Comparison of ENCODE assay signal across 39 cellular contexts in the genomic region with DNA sequence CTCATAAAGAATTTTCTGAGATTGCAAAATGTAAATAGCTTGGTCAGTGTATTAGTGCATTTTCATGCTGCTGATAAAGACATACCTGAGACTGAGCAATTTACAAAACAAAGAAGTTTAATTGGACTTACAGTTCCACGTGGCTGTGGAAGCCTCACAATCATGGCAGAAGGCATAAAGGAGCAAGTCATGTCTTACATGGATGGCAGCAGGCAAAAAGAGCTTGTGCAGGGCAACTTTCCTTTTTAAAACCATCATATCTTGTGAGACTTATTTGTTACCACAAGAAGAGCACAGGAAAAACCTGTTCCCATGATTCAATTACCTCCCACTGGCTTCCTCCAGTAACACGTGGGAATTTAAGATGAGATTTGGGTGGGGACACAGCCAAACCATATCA.
"Had no signal": no experiment of that assay in that cellular context is flagged by ENCODE, and none has a peak within 500 bp of the region (broad histone marks: within the 10 kb centered on the region; RNA-seq: fewer than 3 reads in every experiment).

No MANE protein-coding gene starts in this region.

- FAIRE-seq: astrocyte, bronchial epithelial cell had no signal

- H3K36me3 Mint-ChIP-seq: activated naive CD4-positive, alpha-beta T cell treated with anti-CD3 and anti-CD28 coated beads, Interleukin-2, amount 10 ng/mL, durations not matched to agents 7 days and 5 days; activated naive CD4-positive, alpha-beta T cell treated with anti-CD3 and anti-CD28 coated beads, Interleukin-2, amount 50 U/mL, for 24 hours; activated naive CD4-positive, alpha-beta T cell treated with anti-CD3 and anti-CD28 coated beads, Interleukin-2, amount 50 U/mL, for 72 hours; activated naive CD8-positive, alpha-beta T cell; activated naive CD8-positive, alpha-beta T cell treated with anti-CD3 and anti-CD28 coated beads for 36 hours; activated naive CD8-positive, alpha-beta T cell treated with anti-CD3 and anti-CD28 coated beads, Interleukin-2, amount 10 ng/mL, durations not matched to agents 7 days and 5 days; brain had no signal

- H3K4me3 Mint-ChIP-seq: activated naive CD4-positive, alpha-beta T cell treated with anti-CD3 and anti-CD28 coated beads for 36 hours; activated naive CD4-positive, alpha-beta T cell treated with anti-CD3 and anti-CD28 coated beads, Interleukin-2, amount 10 ng/mL, durations not matched to agents 7 days and 5 days; activated naive CD4-positive, alpha-beta T cell treated with anti-CD3 and anti-CD28 coated beads, Interleukin-2, amount 50 U/mL, for 24 hours; activated naive CD8-positive, alpha-beta T cell; activated naive CD8-positive, alpha-beta T cell treated with anti-CD3 and anti-CD28 coated beads for 36 hours; activated naive CD8-positive, alpha-beta T cell treated with anti-CD3 and anti-CD28 coated beads, Interleukin-2, amount 10 ng/mL, durations not matched to agents 7 days and 5 days; activated naive CD8-positive, alpha-beta T cell treated with anti-CD3 and anti-CD28 coated beads, Interleukin-2, amount 50 U/mL, for 24 hours; activated T-cell treated with anti-CD3 and anti-CD28 coated beads, Interleukin-2, amount 50 U/mL, for 24 hours; activated T-cell treated with anti-CD3 and anti-CD28 coated beads, Interleukin-2, amount 50 U/mL, for 4 hours; activated T-cell treated with anti-CD3 and anti-CD28 coated beads, Interleukin-2, amount 50 U/mL, for 72 hours; activated T-helper 1 cell treated with anti-CD3 and anti-CD28 coated beads, Interleukin-12 subunit alpha, Interleukin-12 subunit beta, Interleukin-2, Interleukin-4 antibody, amounts not matched to agents 30 ng/mL and 10 ng/mL and 1 ng/mL, durations not matched to agents 14 hours and 24 hours and 36 hours; activated T-helper 17 cell treated with anti-CD3 and anti-CD28 coated beads, Interleukin-2, amount 50 U/mL, for 72 hours; brain; central memory CD8-positive, alpha-beta T cell had no signal

- H3K27ac Mint-ChIP-seq: activated naive CD4-positive, alpha-beta T cell treated with anti-CD3 and anti-CD28 coated beads for 36 hours; activated naive CD4-positive, alpha-beta T cell treated with anti-CD3 and anti-CD28 coated beads, Interleukin-2, amount 10 ng/mL, durations not matched to agents 7 days and 5 days; activated naive CD4-positive, alpha-beta T cell treated with anti-CD3 and anti-CD28 coated beads, Interleukin-2, amount 50 U/mL, for 24 hours; activated naive CD4-positive, alpha-beta T cell treated with anti-CD3 and anti-CD28 coated beads, Interleukin-2, amount 50 U/mL, for 72 hours; activated naive CD8-positive, alpha-beta T cell; activated naive CD8-positive, alpha-beta T cell treated with anti-CD3 and anti-CD28 coated beads for 36 hours; activated naive CD8-positive, alpha-beta T cell treated with anti-CD3 and anti-CD28 coated beads, Interleukin-2, amount 10 ng/mL, durations not matched to agents 7 days and 5 days; activated naive CD8-positive, alpha-beta T cell treated with anti-CD3 and anti-CD28 coated beads, Interleukin-2, amount 50 U/mL, for 24 hours; activated T-cell treated with anti-CD3 and anti-CD28 coated beads, Interleukin-2, amount 50 U/mL, for 24 hours; activated T-cell treated with anti-CD3 and anti-CD28 coated beads, Interleukin-2, amount 50 U/mL, for 72 hours; activated T-helper 1 cell treated with anti-CD3 and anti-CD28 coated beads, Interleukin-12 subunit alpha, Interleukin-12 subunit beta, Interleukin-2, Interleukin-4 antibody, amounts not matched to agents 30 ng/mL and 10 ng/mL and 1 ng/mL, durations not matched to agents 14 hours and 24 hours and 36 hours; activated T-helper 17 cell treated with anti-CD3 and anti-CD28 coated beads, Interleukin-2, amount 50 U/mL, for 72 hours; activated T-helper 2 cell treated with anti-CD3 and anti-CD28 coated beads, Interferon-gamma antibody, Interleukin-2, Interleukin-4, amounts not matched to agents 10 μg/mL and 5 μg/mL and 100 μg/mL, durations not matched to agents 14 hours and 24 hours and 36 hours; brain had no signal

- H3K27ac ChIP-seq: adrenal gland, ascending aorta, body of pancreas, brain microvascular endothelial cell, breast epithelium, cardiac muscle cell had no signal

- H3K9me3 Mint-ChIP-seq: activated naive CD4-positive, alpha-beta T cell treated with anti-CD3 and anti-CD28 coated beads, Interleukin-2, amount 10 ng/mL, durations not matched to agents 7 days and 5 days; activated naive CD4-positive, alpha-beta T cell treated with anti-CD3 and anti-CD28 coated beads, Interleukin-2, amount 50 U/mL, for 24 hours; activated T-cell treated with anti-CD3 and anti-CD28 coated beads, Interleukin-2, amount 50 U/mL, for 24 hours; activated T-helper 1 cell treated with anti-CD3 and anti-CD28 coated beads, Interleukin-12 subunit alpha, Interleukin-12 subunit beta, Interleukin-2, Interleukin-4 antibody, amounts not matched to agents 30 ng/mL and 10 ng/mL and 1 ng/mL, durations not matched to agents 14 hours and 24 hours and 36 hours; activated T-helper 2 cell treated with anti-CD3 and anti-CD28 coated beads, Interferon-gamma antibody, Interleukin-2, Interleukin-4, amounts not matched to agents 10 μg/mL and 5 μg/mL and 100 μg/mL, durations not matched to agents 14 hours and 24 hours and 36 hours had no signal

- DNase-seq: activated effector memory CD4-positive, alpha-beta T cell treated with anti-CD3 and anti-CD28 coated beads, Interleukin-2, amount 50 U/mL, for 16 hours; activated effector memory CD4-positive, alpha-beta T cell treated with Interleukin-2 at 50 U/mL for 16 hours; activated gamma-delta T cell; activated gamma-delta T cell treated with Interleukin-2 at 50 U/mL for 16 hours; activated naive CD4-positive, alpha-beta T cell; activated naive CD4-positive, alpha-beta T cell treated with anti-CD3 and anti-CD28 coated beads for 36 hours; activated naive CD4-positive, alpha-beta T cell treated with anti-CD3 and anti-CD28 coated beads, Interleukin-2, amount 10 ng/mL, durations not matched to agents 7 days and 5 days; activated naive CD4-positive, alpha-beta T cell treated with anti-CD3 and anti-CD28 coated beads, Interleukin-2, amount 50 U/mL, for 16 hours; activated naive CD4-positive, alpha-beta T cell treated with Interleukin-2 at 50 U/mL for 16 hours; activated naive CD8-positive, alpha-beta T cell treated with anti-CD3 and anti-CD28 coated beads for 36 hours; activated naive CD8-positive, alpha-beta T cell treated with anti-CD3 and anti-CD28 coated beads, Interleukin-2, amount 10 ng/mL, durations not matched to agents 7 days and 5 days; activated naive CD8-positive, alpha-beta T cell treated with anti-CD3 and anti-CD28 coated beads, Interleukin-2, amount 50 U/mL, for 24 hours; activated T-cell treated with anti-CD3 and anti-CD28 coated beads, Interleukin-2, amount 50 U/mL, for 24 hours; activated T-cell treated with anti-CD3 and anti-CD28 coated beads, Interleukin-2, amount 50 U/mL, for 4 hours; activated T-cell treated with anti-CD3 and anti-CD28 coated beads, Interleukin-2, amount 50 U/mL, for 48 hours; activated T-cell treated with anti-CD3 and anti-CD28 coated beads, Interleukin-2, amount 50 U/mL, for 72 hours; adrenal gland; amniotic stem cell; amygdala; anterior cingulate cortex; aorta; body of pancreas; brain microvascular endothelial cell; caudate nucleus; central memory CD4-positive, alpha-beta T cell; cerebellar nuclear complex had no signal

- H3K4me1 ChIP-seq: adrenal gland, ascending aorta, body of pancreas, breast epithelium had no signal

- H3K27me3 Mint-ChIP-seq: activated naive CD4-positive, alpha-beta T cell treated with anti-CD3 and anti-CD28 coated beads, Interleukin-2, amount 10 ng/mL, durations not matched to agents 7 days and 5 days; activated naive CD4-positive, alpha-beta T cell treated with anti-CD3 and anti-CD28 coated beads, Interleukin-2, amount 50 U/mL, for 24 hours; activated T-helper 17 cell treated with anti-CD3 and anti-CD28 coated beads, Interleukin-2, amount 50 U/mL, for 72 hours; brain had no signal

- H3K4me1 Mint-ChIP-seq: activated naive CD4-positive, alpha-beta T cell treated with anti-CD3 and anti-CD28 coated beads, Interleukin-2, amount 10 ng/mL, durations not matched to agents 7 days and 5 days; activated naive CD4-positive, alpha-beta T cell treated with anti-CD3 and anti-CD28 coated beads, Interleukin-2, amount 50 U/mL, for 24 hours; activated naive CD8-positive, alpha-beta T cell treated with anti-CD3 and anti-CD28 coated beads for 36 hours; activated naive CD8-positive, alpha-beta T cell treated with anti-CD3 and anti-CD28 coated beads, Interleukin-2, amount 10 ng/mL, durations not matched to agents 7 days and 5 days; activated naive CD8-positive, alpha-beta T cell treated with anti-CD3 and anti-CD28 coated beads, Interleukin-2, amount 50 U/mL, for 24 hours; activated T-helper 17 cell treated with anti-CD3 and anti-CD28 coated beads, Interleukin-2, amount 50 U/mL, for 72 hours; brain; central memory CD8-positive, alpha-beta T cell had no signal

- H3K36me3 ChIP-seq: adrenal gland, ascending aorta, brain microvascular endothelial cell, breast epithelium, cardiac muscle cell had no signal

- H3K9me3 ChIP-seq: adrenal gland, ascending aorta had no signal

- H3K27me3 ChIP-seq: adrenal gland, ascending aorta, body of pancreas, brain microvascular endothelial cell, breast epithelium, cardiac muscle cell had no signal

- ATAC-seq: activated naive CD4-positive, alpha-beta T cell treated with anti-CD3 and anti-CD28 coated beads, Interleukin-2, amount 50 U/mL, for 72 hours; activated naive CD8-positive, alpha-beta T cell treated with anti-CD3 and anti-CD28 coated beads, Interleukin-2, amount 50 U/mL, for 24 hours; activated T-cell treated with anti-CD3 and anti-CD28 coated beads, Interleukin-2, amount 50 U/mL, for 4 hours; activated T-cell treated with anti-CD3 and anti-CD28 coated beads, Interleukin-2, amount 50 U/mL, for 72 hours; activated T-helper 17 cell treated with anti-CD3 and anti-CD28 coated beads, Interleukin-2, amount 50 U/mL, for 72 hours; body of pancreas had no signal

- H3K4me3 ChIP-seq: adrenal gland, ascending aorta, body of pancreas, breast epithelium, cardiac muscle cell had no signal
